ENCODE assay signal across 1 cellular context in genomic region chr18:24014062-24014985, GRCh38.
TF ChIP-seq lines count a peak whose summit lies in the region.

Gene TTC39C, plus strand, starts transcription at chr18:24014754. Its CDS starts 118 bp downstream, at chr18:24014872.

TF ChIP-seq in HepG2, 621 proteins besides CTCF, POLR2A, EP300 and RAD21 (continued from another document and continues in another):
- TF ChIP-seq RERE (CRISPR knock-in tag; IDR thresholded peaks at IDR 0.05; ENCODE audit: low read depth), result no peak
- peak; percentile 21; the same call in 1 of the 2 replicates for TF ChIP-seq MAZ (IDR thresholded peaks at IDR 0.05; ENCODE audit: borderline replicate concordance, low read depth, low read length)
- no peak for TF ChIP-seq MAZ (CRISPR knock-in tag; IDR thresholded peaks at IDR 0.05; ENCODE audit: low read depth)
- no peak for TF ChIP-seq ATF2 (CRISPR knock-in tag; IDR thresholded peaks at IDR 0.05)
- TF ChIP-seq RBAK (CRISPR knock-in tag; IDR thresholded peaks at IDR 0.05), result no peak
- TF ChIP-seq HDAC2 (CRISPR knock-in tag; IDR thresholded peaks at IDR 0.05), result no peak
- no peak for TF ChIP-seq NONO (IDR thresholded peaks at IDR 0.05)
- TF ChIP-seq NONO (CRISPR knock-in tag; conservative IDR thresholded peaks at IDR 0.05), result 0 out of 2 replicates have a peak, but pooled peaks have one; percentile 50
- peak; percentile 24; the same call in 1 of the 2 replicates for TF ChIP-seq RNF2 (conservative IDR thresholded peaks at IDR 0.05; ENCODE audit: low read depth)
- TF ChIP-seq TBX2 (CRISPR knock-in tag; IDR thresholded peaks at IDR 0.05; ENCODE audit: borderline replicate concordance), result 0 out of 2 replicates have a peak, but pooled peaks have one; percentile 15
- TF ChIP-seq ZFX (CRISPR knock-in tag; IDR thresholded peaks at IDR 0.05; ENCODE audit: low read depth), result peak; percentile 44; the same call in 1 of the 2 replicates
- peak; percentile 91 for TF ChIP-seq ZSCAN25 (CRISPR knock-in tag; IDR thresholded peaks at IDR 0.05)
- no peak for TF ChIP-seq KAT2B (IDR thresholded peaks at IDR 0.05; ENCODE audit: borderline replicate concordance, low read depth, low read length)
- no peak for TF ChIP-seq KLF9 (CRISPR knock-in tag; IDR thresholded peaks at IDR 0.05; ENCODE audit: low read depth)
- no peak for TF ChIP-seq TEAD2 (CRISPR knock-in tag; IDR thresholded peaks at IDR 0.05)
- peak; percentile 18; the same call in 1 of the 2 replicates for TF ChIP-seq TOPORS (CRISPR knock-in tag; IDR thresholded peaks at IDR 0.05)
- peak; percentile 65; the same call in 1 of the 2 replicates for TF ChIP-seq TMF1 (CRISPR knock-in tag; IDR thresholded peaks at IDR 0.05; ENCODE audit: low read depth)
- TF ChIP-seq NFRKB (IDR thresholded peaks at IDR 0.05), result no peak
- TF ChIP-seq ZXDC (CRISPR knock-in tag; IDR thresholded peaks at IDR 0.05), result 0 out of 2 replicates have a peak, but pooled peaks have one; percentile 0
- TF ChIP-seq UBTF (CRISPR knock-in tag; IDR thresholded peaks at IDR 0.05), result peak; percentile 49; the same call in 1 of the 2 replicates
- peak; percentile 10 to 34; a peak in 2 of 4 replicates for TF ChIP-seq HMGXB4 (CRISPR knock-in tag; IDR thresholded peaks at IDR 0.05; ENCODE audit: borderline replicate concordance in 1 of 2, low read depth in 1 of 2)
- TF ChIP-seq ZNF547 (CRISPR knock-in tag; IDR thresholded peaks at IDR 0.05), result no peak
- no peak for TF ChIP-seq ZNF7 (CRISPR knock-in tag; IDR thresholded peaks at IDR 0.05)
- TF ChIP-seq ZSCAN31 (CRISPR knock-in tag; IDR thresholded peaks at IDR 0.05; ENCODE audit: low read depth), result no peak
- no peak for TF ChIP-seq ZNF18 (CRISPR knock-in tag; IDR thresholded peaks at IDR 0.05; ENCODE audit: insufficient replicate concordance)
- peak; percentile 59 for TF ChIP-seq CSRNP1 (CRISPR knock-in tag; IDR thresholded peaks at IDR 0.05)
- no peak for TF ChIP-seq ZNF577 (CRISPR knock-in tag; IDR thresholded peaks at IDR 0.05; ENCODE audit: borderline replicate concordance, low read depth)
- TF ChIP-seq PHF20 (CRISPR knock-in tag; IDR thresholded peaks at IDR 0.05), result peak; percentile 26; the same call in 1 of the 2 replicates
- TF ChIP-seq WIZ (CRISPR knock-in tag; IDR thresholded peaks at IDR 0.05), result no peak
- peak; percentile 60 for TF ChIP-seq PHF8 (CRISPR knock-in tag; IDR thresholded peaks at IDR 0.05)
- TF ChIP-seq ZNF879 (CRISPR knock-in tag; IDR thresholded peaks at IDR 0.05), result no peak
- peak; percentile 59 for TF ChIP-seq HNRNPLL (IDR thresholded peaks at IDR 0.05; ENCODE audit: low read depth, low read length, poor library complexity, severe bottlenecking)
- TF ChIP-seq REPIN1 (CRISPR knock-in tag; IDR thresholded peaks at IDR 0.05; ENCODE audit: borderline replicate concordance, low read depth), result peak; percentile 28; the same call in 1 of the 2 replicates
- peak; percentile 45 for TF ChIP-seq HDAC1 (CRISPR knock-in tag; IDR thresholded peaks at IDR 0.05)
- 0 out of 2 replicates have a peak, but pooled peaks have one; percentile 56 for TF ChIP-seq ZSCAN9 (CRISPR knock-in tag; IDR thresholded peaks at IDR 0.05; ENCODE audit: borderline replicate concordance)
- TF ChIP-seq THAP9 (CRISPR knock-in tag; IDR thresholded peaks at IDR 0.05; ENCODE audit: borderline replicate concordance), result peak; percentile 31; the same call in 1 of the 2 replicates
- TF ChIP-seq MXD3 (CRISPR knock-in tag; IDR thresholded peaks at IDR 0.05), result peak; percentile 45; the same call in 1 of the 2 replicates
- TF ChIP-seq ELF4 (CRISPR knock-in tag; IDR thresholded peaks at IDR 0.05; ENCODE audit: borderline replicate concordance), result no peak
- TF ChIP-seq DRAP1 (CRISPR knock-in tag; IDR thresholded peaks at IDR 0.05), result no peak
